In genomic region chr3:52056521-52056967, GRCh38 we compare ENCODE assay signal across 8 cellular contexts.
DNase-seq lines count a peak whose midpoint lies in the region; ATAC-seq lines count a peak whose summit lies in the region.

TSS of gene DUSP7 (minus strand) at chr3:52056571. CDS start at chr3:52056366, 205 bp downstream.

- peak; percentile 64 to 72 for DNase-seq in NCI-H2081 (lab: John Stamatoyannopoulos, UW)
- DNase-seq in NCI-H2081 treated with DMSO at 0.1 percent for 48 hours (lab: John Stamatoyannopoulos, UW): no peak
- DNase-seq in NOMO-1 treated with DMSO at 0.1 percent for 48 hours (lab: John Stamatoyannopoulos, UW; ENCODE audit: unreplicated experiment): peak; percentile 53
- peak; percentile 65 for DNase-seq in activated T-cell treated with anti-CD3 and anti-CD28 coated beads for 1 hour (ENCODE audit: low read depth)
- no peak for DNase-seq in epithelial cell of prostate (ENCODE audit: low read depth, low spot score)
- peak; percentile 78 for DNase-seq in stimulated activated CD8-positive, alpha-beta memory T cell treated with anti-CD3 and anti-CD28 coated beads, Interleukin-4, amount 100 ng/mL, for 48 hours

- peak; percentile 21 for ATAC-seq in HG03095 (IDR thresholded peaks at IDR 0.05; ENCODE audit: unreplicated experiment)

- peaks cover 0 to 5% of the 10 kb centered on the region in 2 donors for H3K36me3 ChIP-seq in mucosa of rectum (ENCODE audit: control insufficient read depth in 2 of 2, insufficient read depth in 2 of 2, low read length in 2 of 2)

- peak within 1 kb of the TSS; percentile 100 for H3K27ac ChIP-seq in epithelial cell of prostate
- H3K27ac ChIP-seq in mucosa of rectum (ENCODE audit: low read depth in 2 of 2, low read length in 2 of 2): peak within 1 kb of the TSS; percentile 89 to 93

- H3K9me3 ChIP-seq in mucosa of rectum (ENCODE audit: control insufficient read depth in 2 of 2, low read length in 2 of 2): no peaks in the 10 kb centered on the region

- peak within 1 kb of the TSS; percentile 76 to 81 for H3K9ac ChIP-seq in mucosa of rectum (ENCODE audit: low read depth in 1 of 2, low read length in 2 of 2)

- peaks cover 35 to 47% of the 10 kb centered on the region in 2 donors for H3K4me1 ChIP-seq in mucosa of rectum (ENCODE audit: control insufficient read depth in 2 of 2, insufficient read depth in 2 of 2, low read length in 2 of 2)

- H3K27me3 ChIP-seq in mucosa of rectum (ENCODE audit: control insufficient read depth in 2 of 2, insufficient read depth in 2 of 2, low read length in 2 of 2): no peaks in the 10 kb centered on the region

- peak within 1 kb of the TSS; percentile 68 to 81 for H3K4me3 ChIP-seq in mucosa of rectum (ENCODE audit: low read length in 2 of 2)

Comparison
In these comparisons a context has a peak if more than half of its experiments do, and no peak if none do; other contexts are left out.
1. DNase-seq: peak in NCI-H2081 (2 of 2), NOMO-1 treated with DMSO at 0.1 percent for 48 hours (single experiment), activated T-cell treated with anti-CD3 and anti-CD28 coated beads for 1 hour (single experiment) and stimulated activated CD8-positive, alpha-beta memory T cell treated with anti-CD3 and anti-CD28 coated beads, Interleukin-4, amount 100 ng/mL, for 48 hours (single experiment); none in NCI-H2081 treated with DMSO at 0.1 percent for 48 hours (single experiment) and epithelial cell of prostate (single experiment).